In genomic region chr5:103587185-103587748, GRCh38 we compare ENCODE assay signal across 8 cellular contexts. TPM values are rescaled to one million over a fixed set of nuclear protein-coding genes. Genes with fewer than 3 reads are reported as not detected.
DNase-seq lines count a peak whose midpoint lies in the region; ATAC-seq, FAIRE-seq and TF ChIP-seq lines count a peak whose summit lies in the region.

No MANE protein-coding gene starts in this region.

- TF ChIP-seq POLR2A in GM12892 (IDR thresholded peaks at IDR 0.05; ENCODE audit: low read depth, low read length), result no peak

- H3K27me3 Mint-ChIP-seq in CD14-positive monocyte (ENCODE audit: low read depth in 3 of 3), result no peaks in the 10 kb centered on the region

- FAIRE-seq in GM12892 (lab: Jason Lieb, UNC), result no peak

- H3K9me3 ChIP-seq in Panc1 (ENCODE audit: control insufficient read depth, insufficient read depth, low read depth, low read length), result no peaks in the 10 kb centered on the region

- H3K27ac Mint-ChIP-seq in CD14-positive monocyte, result no peak overlapping the region

- no TSS peak for BruUV-seq in Panc1 (replicated peaks; lab: Mats Ljungman, UMichigan)

- DNase-seq in AG08396 (ENCODE audit: low spot score) (peak; percentile 4), HuH-7.5 (ENCODE audit: low spot score) (peak; percentile 11), Panc1 (ENCODE audit: low read depth, low spot score) (no peak), foreskin fibroblast (peak in 1 of 2 donors; percentile 15), CD14-positive monocyte (ENCODE audit: low spot score) (no peak), GM12892 (ENCODE audit: insufficient read length) (no peak)

- no peak overlapping the region for H3K27ac ChIP-seq in Panc1 (ENCODE audit: low read length)

- H3K9me3 Mint-ChIP-seq in CD14-positive monocyte, result no peaks in the 10 kb centered on the region

- H3K36me3 ChIP-seq in Panc1 (ENCODE audit: control insufficient read depth, insufficient read depth, low read length), result no peaks in the 10 kb centered on the region

- no peaks in the 10 kb centered on the region for H3K4me1 Mint-ChIP-seq in CD14-positive monocyte

- H3K4me3 ChIP-seq in Panc1 (ENCODE audit: low read depth in 2 of 2, low read length in 2 of 2) (no peak overlapping the region), foreskin fibroblast (ENCODE audit: low read depth in 1 of 2, low read length in 2 of 2) (no peak overlapping the region)

- POLR2A ChIA-PET in Panc1 (lab: Charles Lee), result no interaction called here

- H3K36me3 Mint-ChIP-seq in CD14-positive monocyte, result no peaks in the 10 kb centered on the region

- in situ Hi-C loops in Panc1 (cut with HindIII; ENCODE audit: low pct_unique_long_range_greater_than_20kb, low sequenced_read_pairs), result no loop called here

- intact Hi-C loops in Panc1 (cut with micrococcal nuclease; ENCODE audit: unreplicated experiment) (loop anchor here (10.0 kb wide), 1 partner anchor 218 kb away; no protein-coding TSS in a partner anchor), CD14-positive monocyte (cut with micrococcal nuclease) (no loop called here)

- H3K4me1 ChIP-seq in Panc1 (ENCODE audit: control insufficient read depth, insufficient read depth, low read length), result no peaks in the 10 kb centered on the region

- no peaks in the 10 kb centered on the region; the same call in 1 of the 2 replicates for H3K27me3 ChIP-seq in Panc1 (ENCODE audit: control insufficient read depth, insufficient read depth, low read length)

- TF ChIP-seq CTCF in Panc1 (IDR thresholded peaks at IDR 0.05) (peak; percentile 50; the same call in 1 of the 2 replicates), foreskin fibroblast (IDR thresholded peaks at IDR 0.05; ENCODE audit: low read depth, low read length) (peak; percentile 43), CD14-positive monocyte (IDR thresholded peaks at IDR 0.05) (no peak)

- ATAC-seq in Panc1, result no peak
- no peak for ATAC-seq in HG02763 (IDR thresholded peaks at IDR 0.05; ENCODE audit: unreplicated experiment)
- no peak for ATAC-seq in GM18861 (IDR thresholded peaks at IDR 0.05; ENCODE audit: unreplicated experiment)

- H3K4me3 Mint-ChIP-seq in CD14-positive monocyte, result no peak overlapping the region

- CTCF ChIA-PET in Panc1 (lab: Charles Lee), result interaction anchor here (0.7 kb wide), 4 partner anchors 121 to 1844 kb away, joined by 3 to 5 read pairs (median 4); no protein-coding TSS in a partner anchor

RNA-seq across cellular contexts. Expression of gene NUDT12, which starts 24.7 kb away (rescaled TPM):
- total RNA-seq in Panc1 (2021; ENCODE audit: unreplicated experiment), result 9.2 TPM
- 4.7 TPM for polyA plus RNA-seq in Panc1 (2012; ENCODE audit: insufficient read length)
- under 1 TPM; 0.08 to 0.11 TPM for polyA plus RNA-seq in CD14-positive monocyte
- 5.2 TPM for polyA plus RNA-seq in GM12892 (2012; ENCODE audit: missing spikeins)

Comparison
In these comparisons a context has a peak if more than half of its experiments do, and no peak if none do; other contexts are left out.
1. DNase-seq: peak in AG08396 (single experiment) and HuH-7.5 (single experiment); none in Panc1 (single experiment), CD14-positive monocyte (single experiment) and GM12892 (single experiment).